In the genomic region with DNA sequence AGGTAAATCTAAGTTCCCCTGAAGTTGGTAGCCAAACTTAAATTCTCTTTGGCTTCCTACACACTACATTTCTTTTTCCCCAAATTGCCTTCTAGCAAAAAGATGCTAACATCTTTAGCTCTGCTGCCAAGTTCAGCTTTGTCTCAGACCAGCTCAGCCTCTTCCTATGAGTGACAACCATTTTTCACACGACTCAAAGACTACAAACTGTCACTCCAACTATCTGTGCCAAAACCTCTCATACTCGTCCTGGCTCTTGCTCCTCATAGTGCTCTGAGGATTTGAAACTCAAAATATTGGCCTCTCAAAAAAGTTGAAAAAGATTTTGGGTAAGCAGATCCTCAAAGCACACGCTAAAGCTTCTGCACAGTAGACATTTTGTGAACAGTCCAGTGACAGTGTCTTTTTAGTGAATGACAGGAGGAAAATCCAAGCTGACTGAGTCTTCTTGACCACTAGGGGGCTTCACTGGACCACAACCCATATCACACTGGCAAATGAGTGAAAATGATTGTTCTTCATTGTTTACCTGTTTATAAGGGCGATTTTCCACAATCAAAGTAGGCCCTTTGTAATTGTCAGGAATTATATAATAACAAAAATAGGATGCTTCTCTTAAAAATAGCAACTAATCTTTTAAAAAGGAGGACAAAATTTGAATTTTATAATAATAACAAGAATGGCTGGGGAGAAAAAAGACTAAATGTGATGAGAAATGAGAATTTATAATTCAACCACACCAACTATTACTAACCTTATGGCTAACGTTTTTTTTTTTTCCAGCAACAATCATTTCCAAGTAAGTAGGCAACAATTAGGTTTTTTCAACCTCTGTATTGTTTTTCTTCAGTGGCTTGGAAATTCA, we compare ENCODE assay signal across 1 cellular context.
TF ChIP-seq lines count a peak whose summit lies in the region.

No MANE protein-coding gene starts in this region.

TF ChIP-seq in HepG2, 621 proteins besides CTCF, POLR2A, EP300 and RAD21 (continues in another document):
- TF ChIP-seq, protein P1, sequence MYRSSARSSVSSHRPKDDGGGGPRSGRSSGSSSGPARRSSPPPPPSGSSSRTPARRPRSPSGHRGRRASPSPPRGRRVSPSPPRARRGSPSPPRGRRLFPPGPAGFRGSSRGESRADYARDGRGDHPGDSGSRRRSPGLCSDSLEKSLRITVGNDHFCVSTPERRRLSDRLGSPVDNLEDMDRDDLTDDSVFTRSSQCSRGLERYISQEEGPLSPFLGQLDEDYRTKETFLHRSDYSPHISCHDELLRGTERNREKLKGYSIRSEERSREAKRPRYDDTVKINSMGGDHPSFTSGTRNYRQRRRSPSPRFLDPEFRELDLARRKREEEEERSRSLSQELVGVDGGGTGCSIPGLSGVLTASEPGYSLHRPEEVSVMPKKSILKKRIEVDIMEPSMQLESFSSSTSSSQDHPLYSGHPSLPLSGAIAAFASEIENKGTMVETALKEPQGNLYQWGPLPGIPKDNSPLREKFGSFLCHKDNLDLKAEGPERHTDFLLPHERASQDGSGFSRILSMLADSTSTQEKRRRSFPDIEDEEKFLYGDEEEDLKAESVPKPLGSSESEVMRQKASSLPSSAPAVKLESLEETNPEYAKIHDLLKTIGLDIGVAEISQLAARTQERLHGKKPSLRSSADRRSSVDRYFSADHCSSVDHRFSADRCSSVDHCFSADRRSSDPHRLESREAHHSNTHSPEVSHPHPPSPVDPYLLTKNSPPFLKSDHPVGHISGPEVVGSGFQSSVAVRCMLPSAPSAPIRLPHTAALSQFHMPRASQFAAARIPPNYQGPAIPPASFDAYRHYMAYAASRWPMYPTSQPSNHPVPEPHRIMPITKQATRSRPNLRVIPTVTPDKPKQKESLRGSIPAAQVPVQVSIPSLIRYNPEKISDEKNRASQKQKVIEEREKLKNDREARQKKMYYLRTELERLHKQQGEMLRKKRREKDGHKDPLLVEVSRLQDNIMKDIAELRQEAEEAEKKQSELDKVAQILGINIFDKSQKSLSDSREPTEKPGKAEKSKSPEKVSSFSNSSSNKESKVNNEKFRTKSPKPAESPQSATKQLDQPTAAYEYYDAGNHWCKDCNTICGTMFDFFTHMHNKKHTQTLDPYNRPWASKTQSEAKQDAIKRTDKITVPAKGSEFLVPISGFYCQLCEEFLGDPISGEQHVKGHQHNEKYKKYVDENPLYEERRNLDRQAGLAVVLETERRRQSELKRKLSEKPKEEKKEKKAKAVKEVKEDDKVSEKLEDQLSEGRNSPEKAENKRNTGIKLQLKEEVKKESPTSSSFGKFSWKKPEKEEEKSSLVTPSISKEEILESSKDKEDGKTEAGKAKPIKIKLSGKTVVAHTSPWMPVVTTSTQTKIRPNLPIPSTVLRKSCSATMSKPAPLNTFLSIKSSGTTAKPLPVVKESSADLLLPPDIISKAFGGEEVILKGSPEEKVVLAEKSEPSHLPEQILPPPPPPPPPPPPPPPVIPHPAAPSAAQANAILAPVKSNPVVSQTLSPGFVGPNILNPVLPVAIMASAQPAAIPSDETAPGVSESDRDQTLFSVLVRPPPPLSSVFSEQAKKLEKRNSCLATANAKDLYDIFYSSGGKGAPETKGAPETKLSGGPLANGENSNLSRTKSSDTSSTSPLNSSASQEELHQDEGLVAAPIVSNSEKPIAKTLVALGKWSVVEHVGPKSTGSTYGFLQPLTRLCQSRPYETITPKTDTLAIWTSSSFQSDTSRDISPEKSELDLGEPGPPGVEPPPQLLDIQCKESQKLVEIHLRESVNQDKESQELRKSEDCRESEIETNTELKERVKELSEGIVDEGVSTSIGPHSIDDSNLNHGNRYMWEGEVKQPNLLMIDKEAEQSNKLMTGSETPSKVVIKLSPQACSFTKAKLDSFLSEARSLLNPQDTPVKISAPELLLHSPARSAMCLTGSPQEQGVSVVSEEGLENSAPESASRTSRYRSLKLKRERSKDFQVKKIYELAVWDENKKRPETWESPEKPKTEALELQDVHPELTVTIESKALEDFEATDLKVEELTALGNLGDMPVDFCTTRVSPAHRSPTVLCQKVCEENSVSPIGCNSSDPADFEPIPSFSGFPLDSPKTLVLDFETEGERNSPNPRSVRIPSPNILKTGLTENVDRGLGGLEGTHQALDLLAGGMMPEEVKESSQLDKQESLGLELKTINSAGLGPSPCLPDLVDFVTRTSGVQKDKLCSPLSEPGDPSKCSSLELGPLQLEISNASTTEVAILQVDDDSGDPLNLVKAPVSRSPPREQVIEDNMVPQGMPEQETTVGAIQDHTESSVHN (CRISPR knock-in tag; IDR thresholded peaks at IDR 0.05), result no peak
- no peak for TF ChIP-seq ZNF709 (CRISPR knock-in tag; IDR thresholded peaks at IDR 0.05)
- TF ChIP-seq, protein P2, sequence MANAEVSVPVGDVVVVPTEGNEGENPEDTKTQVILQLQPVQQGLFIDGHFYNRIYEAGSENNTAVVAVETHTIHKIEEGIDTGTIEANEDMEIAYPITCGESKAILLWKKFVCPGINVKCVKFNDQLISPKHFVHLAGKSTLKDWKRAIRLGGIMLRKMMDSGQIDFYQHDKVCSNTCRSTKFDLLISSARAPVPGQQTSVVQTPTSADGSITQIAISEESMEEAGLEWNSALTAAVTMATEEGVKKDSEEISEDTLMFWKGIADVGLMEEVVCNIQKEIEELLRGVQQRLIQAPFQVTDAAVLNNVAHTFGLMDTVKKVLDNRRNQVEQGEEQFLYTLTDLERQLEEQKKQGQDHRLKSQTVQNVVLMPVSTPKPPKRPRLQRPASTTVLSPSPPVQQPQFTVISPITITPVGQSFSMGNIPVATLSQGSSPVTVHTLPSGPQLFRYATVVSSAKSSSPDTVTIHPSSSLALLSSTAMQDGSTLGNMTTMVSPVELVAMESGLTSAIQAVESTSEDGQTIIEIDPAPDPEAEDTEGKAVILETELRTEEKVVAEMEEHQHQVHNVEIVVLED (CRISPR knock-in tag; IDR thresholded peaks at IDR 0.05; ENCODE audit: borderline replicate concordance), result no peak
- TF ChIP-seq SAP130 (CRISPR knock-in tag; IDR thresholded peaks at IDR 0.05; ENCODE audit: low read depth), result no peak
- no peak for TF ChIP-seq MAFG (CRISPR knock-in tag; IDR thresholded peaks at IDR 0.05)
- TF ChIP-seq GATAD2A (CRISPR knock-in tag; IDR thresholded peaks at IDR 0.05), result 0 out of 2 replicates have a peak, but pooled peaks have one; percentile 28
- 0 out of 2 replicates have a peak, but pooled peaks have one; percentile 35 for TF ChIP-seq ZNF614 (CRISPR knock-in tag; IDR thresholded peaks at IDR 0.05; ENCODE audit: borderline replicate concordance)
- TF ChIP-seq RBM22 (optimal IDR thresholded peaks at IDR 0.05; ENCODE audit: low read length), result no peak
- TF ChIP-seq ZFP62 (CRISPR knock-in tag; IDR thresholded peaks at IDR 0.05), result no peak
- TF ChIP-seq, protein P3, sequence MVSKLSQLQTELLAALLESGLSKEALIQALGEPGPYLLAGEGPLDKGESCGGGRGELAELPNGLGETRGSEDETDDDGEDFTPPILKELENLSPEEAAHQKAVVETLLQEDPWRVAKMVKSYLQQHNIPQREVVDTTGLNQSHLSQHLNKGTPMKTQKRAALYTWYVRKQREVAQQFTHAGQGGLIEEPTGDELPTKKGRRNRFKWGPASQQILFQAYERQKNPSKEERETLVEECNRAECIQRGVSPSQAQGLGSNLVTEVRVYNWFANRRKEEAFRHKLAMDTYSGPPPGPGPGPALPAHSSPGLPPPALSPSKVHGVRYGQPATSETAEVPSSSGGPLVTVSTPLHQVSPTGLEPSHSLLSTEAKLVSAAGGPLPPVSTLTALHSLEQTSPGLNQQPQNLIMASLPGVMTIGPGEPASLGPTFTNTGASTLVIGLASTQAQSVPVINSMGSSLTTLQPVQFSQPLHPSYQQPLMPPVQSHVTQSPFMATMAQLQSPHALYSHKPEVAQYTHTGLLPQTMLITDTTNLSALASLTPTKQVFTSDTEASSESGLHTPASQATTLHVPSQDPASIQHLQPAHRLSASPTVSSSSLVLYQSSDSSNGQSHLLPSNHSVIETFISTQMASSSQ (IDR thresholded peaks at IDR 0.05; ENCODE audit: low read depth), result no peak
- TF ChIP-seq, protein P3 (CRISPR knock-in tag; IDR thresholded peaks at IDR 0.05; ENCODE audit: borderline replicate concordance), result no peak
- no peak for TF ChIP-seq ZNF224 (CRISPR knock-in tag; IDR thresholded peaks at IDR 0.05)
- TF ChIP-seq CBFB (CRISPR knock-in tag; IDR thresholded peaks at IDR 0.05), result no peak
- TF ChIP-seq, protein P4, sequence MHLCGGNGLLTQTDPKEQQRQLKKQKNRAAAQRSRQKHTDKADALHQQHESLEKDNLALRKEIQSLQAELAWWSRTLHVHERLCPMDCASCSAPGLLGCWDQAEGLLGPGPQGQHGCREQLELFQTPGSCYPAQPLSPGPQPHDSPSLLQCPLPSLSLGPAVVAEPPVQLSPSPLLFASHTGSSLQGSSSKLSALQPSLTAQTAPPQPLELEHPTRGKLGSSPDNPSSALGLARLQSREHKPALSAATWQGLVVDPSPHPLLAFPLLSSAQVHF (CRISPR knock-in tag; IDR thresholded peaks at IDR 0.05), result no peak
- TF ChIP-seq PHF8 (CRISPR knock-in tag; IDR thresholded peaks at IDR 0.05), result no peak
- no peak for TF ChIP-seq MTF1 (CRISPR knock-in tag; IDR thresholded peaks at IDR 0.05)
- TF ChIP-seq, protein P5, sequence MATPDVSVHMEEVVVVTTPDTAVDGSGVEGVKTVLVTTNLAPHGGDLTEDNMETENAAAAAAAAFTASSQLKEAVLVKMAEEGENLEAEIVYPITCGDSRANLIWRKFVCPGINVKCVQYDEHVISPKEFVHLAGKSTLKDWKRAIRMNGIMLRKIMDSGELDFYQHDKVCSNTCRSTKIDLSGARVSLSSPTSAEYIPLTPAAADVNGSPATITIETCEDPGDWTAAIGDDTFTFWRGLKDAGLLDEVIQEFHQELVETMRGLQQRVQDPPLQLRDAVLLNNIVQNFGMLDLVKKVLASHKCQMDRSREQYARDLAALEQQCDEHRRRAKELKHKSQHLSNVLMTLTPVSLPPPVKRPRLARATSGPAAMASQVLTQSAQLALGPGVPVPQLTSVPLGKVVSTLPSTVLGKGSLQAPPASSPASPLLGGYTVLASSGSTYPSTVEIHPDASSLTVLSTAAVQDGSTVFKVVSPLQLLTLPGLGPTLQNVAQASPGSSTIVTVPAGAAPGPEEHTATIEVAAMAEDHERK (CRISPR knock-in tag; IDR thresholded peaks at IDR 0.05; ENCODE audit: low read depth), result no peak
- TF ChIP-seq ZNF383 (CRISPR knock-in tag; IDR thresholded peaks at IDR 0.05; ENCODE audit: borderline replicate concordance), result no peak
- TF ChIP-seq MED13 (CRISPR knock-in tag; IDR thresholded peaks at IDR 0.05), result no peak
- TF ChIP-seq, protein P6, sequence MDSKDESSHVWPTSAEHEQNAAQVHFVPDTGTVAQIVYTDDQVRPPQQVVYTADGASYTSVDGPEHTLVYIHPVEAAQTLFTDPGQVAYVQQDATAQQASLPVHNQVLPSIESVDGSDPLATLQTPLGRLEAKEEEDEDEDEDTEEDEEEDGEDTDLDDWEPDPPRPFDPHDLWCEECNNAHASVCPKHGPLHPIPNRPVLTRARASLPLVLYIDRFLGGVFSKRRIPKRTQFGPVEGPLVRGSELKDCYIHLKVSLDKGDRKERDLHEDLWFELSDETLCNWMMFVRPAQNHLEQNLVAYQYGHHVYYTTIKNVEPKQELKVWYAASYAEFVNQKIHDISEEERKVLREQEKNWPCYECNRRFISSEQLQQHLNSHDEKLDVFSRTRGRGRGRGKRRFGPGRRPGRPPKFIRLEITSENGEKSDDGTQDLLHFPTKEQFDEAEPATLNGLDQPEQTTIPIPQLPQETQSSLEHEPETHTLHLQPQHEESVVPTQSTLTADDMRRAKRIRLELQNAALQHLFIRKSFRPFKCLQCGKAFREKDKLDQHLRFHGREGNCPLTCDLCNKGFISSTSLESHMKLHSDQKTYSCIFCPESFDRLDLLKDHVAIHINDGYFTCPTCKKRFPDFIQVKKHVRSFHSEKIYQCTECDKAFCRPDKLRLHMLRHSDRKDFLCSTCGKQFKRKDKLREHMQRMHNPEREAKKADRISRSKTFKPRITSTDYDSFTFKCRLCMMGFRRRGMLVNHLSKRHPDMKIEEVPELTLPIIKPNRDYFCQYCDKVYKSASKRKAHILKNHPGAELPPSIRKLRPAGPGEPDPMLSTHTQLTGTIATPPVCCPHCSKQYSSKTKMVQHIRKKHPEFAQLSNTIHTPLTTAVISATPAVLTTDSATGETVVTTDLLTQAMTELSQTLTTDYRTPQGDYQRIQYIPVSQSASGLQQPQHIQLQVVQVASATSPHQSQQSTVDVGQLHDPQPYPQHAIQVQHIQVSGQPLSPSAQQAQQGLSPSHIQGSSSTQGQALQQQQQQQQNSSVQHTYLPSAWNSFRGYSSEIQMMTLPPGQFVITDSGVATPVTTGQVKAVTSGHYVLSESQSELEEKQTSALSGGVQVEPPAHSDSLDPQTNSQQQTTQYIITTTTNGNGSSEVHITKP (CRISPR knock-in tag; IDR thresholded peaks at IDR 0.05; ENCODE audit: low read depth), result no peak
- TF ChIP-seq SPEN (CRISPR knock-in tag; IDR thresholded peaks at IDR 0.05; ENCODE audit: low read depth), result no peak
- TF ChIP-seq ZFYVE20 (CRISPR knock-in tag; IDR thresholded peaks at IDR 0.05; ENCODE audit: borderline replicate concordance, low read depth), result no peak
- TF ChIP-seq EED (CRISPR knock-in tag; IDR thresholded peaks at IDR 0.05), result no peak
- TF ChIP-seq, protein P7, sequence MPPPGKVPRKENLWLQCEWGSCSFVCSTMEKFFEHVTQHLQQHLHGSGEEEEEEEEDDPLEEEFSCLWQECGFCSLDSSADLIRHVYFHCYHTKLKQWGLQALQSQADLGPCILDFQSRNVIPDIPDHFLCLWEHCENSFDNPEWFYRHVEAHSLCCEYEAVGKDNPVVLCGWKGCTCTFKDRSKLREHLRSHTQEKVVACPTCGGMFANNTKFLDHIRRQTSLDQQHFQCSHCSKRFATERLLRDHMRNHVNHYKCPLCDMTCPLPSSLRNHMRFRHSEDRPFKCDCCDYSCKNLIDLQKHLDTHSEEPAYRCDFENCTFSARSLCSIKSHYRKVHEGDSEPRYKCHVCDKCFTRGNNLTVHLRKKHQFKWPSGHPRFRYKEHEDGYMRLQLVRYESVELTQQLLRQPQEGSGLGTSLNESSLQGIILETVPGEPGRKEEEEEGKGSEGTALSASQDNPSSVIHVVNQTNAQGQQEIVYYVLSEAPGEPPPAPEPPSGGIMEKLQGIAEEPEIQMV (CRISPR knock-in tag; IDR thresholded peaks at IDR 0.05; ENCODE audit: low read depth), result no peak
